ENCODE assay signal across 11 cellular contexts in genomic region chr3:184543256-184543655, GRCh38. TPM values are rescaled to one million over a fixed set of nuclear protein-coding genes. Genes with fewer than 3 reads are reported as not detected.
DNase-seq lines count a peak whose midpoint lies in the region; ATAC-seq and TF ChIP-seq lines count a peak whose summit lies in the region.
"Had no signal": no experiment of that assay in that cellular context is flagged by ENCODE, and none has a peak within 500 bp of the region (broad histone marks: within the 10 kb centered on the region; RNA-seq: fewer than 3 reads in every experiment).

No MANE protein-coding gene starts in this region.

- intact Hi-C loops in cardiac septum (cut with DNase I) = loop anchor here (1.0 to 5.0 kb wide), 3 partner anchors 76 to 172 kb away; no protein-coding TSS in a partner anchor
- intact Hi-C loops in right cardiac atrium (cut with DNase I) = loop anchor here (5.0 to 10.0 kb wide), 3 partner anchors 128 to 171 kb away; partner anchors contain the start of gene THPO (in 1 of the 4)
- intact Hi-C loops in posterior vena cava (cut with DNase I) = loop anchor here (5.0 kb wide), 2 partner anchors 171 to 1864 kb away; no protein-coding TSS in a partner anchor

- H3K9me3 ChIP-seq in right cardiac atrium (ENCODE audit: control insufficient read depth, low read length) = no peaks in the 10 kb centered on the region
- H3K9me3 ChIP-seq: BE2C, MG63, SK-N-SH had no signal

- H3K4me3 ChIP-seq in right cardiac atrium (ENCODE audit: low read length) (no peak overlapping the region), coronary artery (no peak overlapping the region)
- H3K4me3 ChIP-seq: GM23248, MG63 had no signal

- H3K27ac ChIP-seq in right cardiac atrium (ENCODE audit: low read length) = no peak overlapping the region
- no peak overlapping the region for H3K27ac ChIP-seq in coronary artery
- H3K27ac ChIP-seq: GM23248 had no signal

- no peak for TF ChIP-seq CTCF in coronary artery (IDR thresholded peaks at IDR 0.05)

- ATAC-seq in right cardiac atrium (no peak), HG03139 (IDR thresholded peaks at IDR 0.05; ENCODE audit: unreplicated experiment) (no peak), GM18498 (IDR thresholded peaks at IDR 0.05; ENCODE audit: unreplicated experiment) (no peak)

- WGBS in right cardiac atrium = 73% methylated on average over 6 of the region's 6 CpGs

- no peaks in the 10 kb centered on the region for H3K4me1 ChIP-seq in right cardiac atrium (ENCODE audit: control insufficient read depth, insufficient read depth, low read length)
- H3K4me1 ChIP-seq: BE2C had no signal

- peak; percentile 46 for DNase-seq in cardiac septum (ENCODE audit: low spot score)
- DNase-seq in right cardiac atrium = no peak
- peak; percentile 46 for DNase-seq in coronary artery (ENCODE audit: low spot score)
- peak; percentile 25 for DNase-seq in posterior vena cava (ENCODE audit: low spot score)
- no peak for DNase-seq in T-helper 2 cell

- H3K27me3 ChIP-seq in right cardiac atrium (ENCODE audit: control insufficient read depth, insufficient read depth) = no peaks in the 10 kb centered on the region

RNA-seq across cellular contexts. Expression of gene EPHB3, which starts 18.3 kb away (rescaled TPM):
- total RNA-seq in cardiac septum (3.6 TPM), right cardiac atrium (1 to 10 TPM; 1.3 to 3.4 (median 2.9) TPM), posterior vena cava (10 to 100 TPM in 1 of 2 donors, 1 to 10 TPM in 1; 6.9 to 10.8 TPM)
- 0.52 TPM for polyA plus RNA-seq in right cardiac atrium

Comparison
In these comparisons a context has a peak if more than half of its experiments do, and no peak if none do; other contexts are left out.
1. DNase-seq: peak in cardiac septum (single experiment), coronary artery (single experiment) and posterior vena cava (single experiment); none in right cardiac atrium (0 of 3) and T-helper 2 cell (0 of 5).